23 cellular contexts compared by ENCODE assay signal in the genomic region with DNA sequence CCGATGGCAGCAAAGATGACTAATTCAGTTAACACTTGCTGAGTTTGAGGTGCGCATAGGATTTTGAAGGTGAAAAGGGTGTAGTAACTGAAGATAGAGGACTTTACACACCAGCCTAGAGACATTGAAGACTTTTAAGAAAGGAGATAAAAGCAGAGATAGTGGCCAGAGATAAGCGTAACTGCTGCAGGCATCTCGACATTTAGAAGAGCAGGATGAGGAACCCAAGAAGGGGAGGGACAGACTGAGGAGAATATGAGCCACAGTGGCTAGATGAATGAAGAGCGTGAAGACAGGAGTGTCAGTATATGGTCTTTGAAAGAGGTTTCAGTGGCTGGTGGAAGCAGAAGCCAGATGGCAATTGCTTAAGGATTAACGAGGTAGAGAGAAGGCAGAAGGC.
A peak's percentile ranks its signal among the peaks of the same experiment; 100 is the strongest.
DNase-seq lines count a peak whose midpoint lies in the region; ATAC-seq, FAIRE-seq and TF ChIP-seq lines count a peak whose summit lies in the region.
"Had no signal": no experiment of that assay in that cellular context is flagged by ENCODE, and none has a peak within 500 bp of the region (broad histone marks: within the 10 kb centered on the region; RNA-seq: fewer than 3 reads in every experiment).

No MANE protein-coding gene starts in this region.

- no peaks in the 10 kb centered on the region for H3K27me3 Mint-ChIP-seq in activated CD4-positive, alpha-beta T cell treated with anti-CD3 and anti-CD28 coated beads for 36 hours
- H3K27me3 Mint-ChIP-seq in CD4-positive, alpha-beta T cell = no peaks in the 10 kb centered on the region
- H3K27me3 Mint-ChIP-seq in T-cell = no peaks in the 10 kb centered on the region
- H3K27me3 Mint-ChIP-seq: CD4-positive, CD25-positive, alpha-beta regulatory T cell had no signal

- no peaks in the 10 kb centered on the region for H3K9me3 Mint-ChIP-seq in activated CD4-positive, alpha-beta T cell treated with anti-CD3 and anti-CD28 coated beads for 36 hours (ENCODE audit: low read depth)
- H3K9me3 Mint-ChIP-seq in CD4-positive, alpha-beta T cell = no peaks in the 10 kb centered on the region
- H3K9me3 Mint-ChIP-seq in T-cell = no peaks in the 10 kb centered on the region
- H3K9me3 Mint-ChIP-seq: CD8-positive, alpha-beta memory T cell had no signal

- no peak for FAIRE-seq in small intestine (lab: Jason Lieb, UNC)
- FAIRE-seq: A204.1, D721Med, GM18507, H1 had no signal

- WGBS in small intestine, 3 donors = 78 to 93% (median 84%) methylated on average over 6 of the region's 6 CpGs

- CTCF ChIA-PET in activated CD4-positive, alpha-beta T cell treated with anti-CD3 and anti-CD28 coated beads for 36 hours (lab: Charles Lee) = no interaction called here
- CTCF ChIA-PET in CD4-positive, alpha-beta T cell (lab: Charles Lee) = no interaction called here
- CTCF ChIA-PET in T-cell (lab: Charles Lee) = interaction anchor here in 1 of 2 donors (0.5 kb wide), 1 partner anchor 75 kb away, joined by 3 read pairs; no protein-coding TSS in a partner anchor

- no peaks in the 10 kb centered on the region for H3K36me3 Mint-ChIP-seq in activated CD4-positive, alpha-beta T cell treated with anti-CD3 and anti-CD28 coated beads for 36 hours (ENCODE audit: low read depth)
- no peaks in the 10 kb centered on the region for H3K36me3 Mint-ChIP-seq in CD4-positive, alpha-beta T cell (ENCODE audit: low read depth)
- no peaks in the 10 kb centered on the region for H3K36me3 Mint-ChIP-seq in T-cell
- H3K36me3 Mint-ChIP-seq: CD4-positive, CD25-positive, alpha-beta regulatory T cell; CD8-positive, alpha-beta memory T cell had no signal

- H3K27ac ChIP-seq in CD4-positive, alpha-beta T cell (ENCODE audit: low read depth, low read length) = no peak overlapping the region
- H3K27ac ChIP-seq in KOPT-K1 (ENCODE audit: low read depth, low read length, poor library complexity, severe bottlenecking) (peak overlapping the region; percentile 61), small intestine (ENCODE audit: low read depth in 1 of 2, low read length in 1 of 2) (no peak overlapping the region)
- H3K27ac ChIP-seq: 22Rv1, BLaER1, C4-2B, GM23248 had no signal

- intact Hi-C loops in activated CD4-positive, alpha-beta T cell treated with anti-CD3 and anti-CD28 coated beads for 36 hours (cut with DNase I, micrococcal nuclease) = no loop called here
- intact Hi-C loops in CD4-positive, alpha-beta T cell (cut with DNase I, micrococcal nuclease) = no loop called here

- DNase-seq in activated CD4-positive, alpha-beta T cell treated with anti-CD3 and anti-CD28 coated beads for 36 hours = no peak
- DNase-seq in activated CD4-positive, alpha-beta T cell treated with anti-CD3 and anti-CD28 coated beads for 48 hours = no peak
- no peak for DNase-seq in CD4-positive, alpha-beta T cell
- DNase-seq in T-cell = no peak
- DNase-seq in NCI-H2196 treated with DMSO at 0.1 percent for 48 hours (lab: John Stamatoyannopoulos, UW; ENCODE audit: unreplicated experiment) = no peak
- DNase-seq in small intestine = no peak
- DNase-seq: CD8-positive, alpha-beta memory T cell; DMS 273 treated with DMSO at 0.1 percent for 48 hours; DMS79; GF-D8; GM23248; H7; HCEC 1CT had no signal

- H3K27ac Mint-ChIP-seq in activated CD4-positive, alpha-beta T cell treated with anti-CD3 and anti-CD28 coated beads for 36 hours = no peak overlapping the region
- no peak overlapping the region for H3K27ac Mint-ChIP-seq in CD4-positive, alpha-beta T cell
- no peak overlapping the region for H3K27ac Mint-ChIP-seq in T-cell
- H3K27ac Mint-ChIP-seq: B cell; CD4-positive, CD25-positive, alpha-beta regulatory T cell; CD8-positive, alpha-beta memory T cell had no signal

- H3K4me3 ChIP-seq in small intestine (ENCODE audit: low read depth in 1 of 2, low read length in 2 of 2) = no peak overlapping the region
- H3K4me3 ChIP-seq: BLaER1, GM23248 had no signal

- ATAC-seq in activated CD4-positive, alpha-beta T cell treated with anti-CD3 and anti-CD28 coated beads for 36 hours = peak; percentile 52
- ATAC-seq in CD4-positive, alpha-beta T cell (ENCODE audit: poor library complexity) = peak; percentile 46
- ATAC-seq in T-cell (replicated peaks in 1 of 4) = peak; percentile 48 to 58 (median 51)

- no peaks in the 10 kb centered on the region for H3K27me3 ChIP-seq in CD4-positive, alpha-beta T cell (ENCODE audit: control insufficient read depth, insufficient read depth, low read length)
- no peaks in the 10 kb centered on the region for H3K27me3 ChIP-seq in small intestine (ENCODE audit: control insufficient read depth in 2 of 2, insufficient read depth in 2 of 2, low read length in 2 of 2)
- H3K27me3 ChIP-seq: BLaER1 had no signal

- H3K4me1 ChIP-seq in small intestine (ENCODE audit: control insufficient read depth in 2 of 2, insufficient read depth in 1 of 2, low read depth in 1 of 2, low read length in 1 of 2) = no peaks in the 10 kb centered on the region
- H3K4me1 ChIP-seq: BLaER1 had no signal

- peaks cover 17% of the 10 kb centered on the region for H3K4me1 Mint-ChIP-seq in activated CD4-positive, alpha-beta T cell treated with anti-CD3 and anti-CD28 coated beads for 36 hours
- no peaks in the 10 kb centered on the region for H3K4me1 Mint-ChIP-seq in CD4-positive, alpha-beta T cell (ENCODE audit: low read depth)
- no peaks in the 10 kb centered on the region for H3K4me1 Mint-ChIP-seq in T-cell
- H3K4me1 Mint-ChIP-seq: CD4-positive, CD25-positive, alpha-beta regulatory T cell had no signal

- POLR2A ChIA-PET in activated CD4-positive, alpha-beta T cell treated with anti-CD3 and anti-CD28 coated beads for 36 hours (lab: Charles Lee) = no interaction called here
- POLR2A ChIA-PET in CD4-positive, alpha-beta T cell (lab: Charles Lee) = no interaction called here
- POLR2A ChIA-PET in T-cell (lab: Charles Lee) = no interaction called here

- H3K9me3 ChIP-seq in CD4-positive, alpha-beta T cell (ENCODE audit: control insufficient read depth, low read length) = no peaks in the 10 kb centered on the region
- H3K9me3 ChIP-seq in KOPT-K1 (ENCODE audit: insufficient read depth, low read length, poor library complexity, severe bottlenecking) = no peaks in the 10 kb centered on the region
- no peaks in the 10 kb centered on the region for H3K9me3 ChIP-seq in small intestine (ENCODE audit: control insufficient read depth, low read depth)
- H3K9me3 ChIP-seq: BLaER1 had no signal

- TF ChIP-seq CTCF in CD4-positive, alpha-beta T cell (IDR thresholded peaks at IDR 0.05) = no peak

- no peak overlapping the region for H3K4me3 Mint-ChIP-seq in activated CD4-positive, alpha-beta T cell treated with anti-CD3 and anti-CD28 coated beads for 36 hours
- H3K4me3 Mint-ChIP-seq in CD4-positive, alpha-beta T cell = no peak overlapping the region
- no peak overlapping the region for H3K4me3 Mint-ChIP-seq in T-cell
- H3K4me3 Mint-ChIP-seq: B cell; CD4-positive, CD25-positive, alpha-beta regulatory T cell; CD8-positive, alpha-beta memory T cell had no signal

- H3K36me3 ChIP-seq in KOPT-K1 (ENCODE audit: insufficient read depth, low read length) (no peaks in the 10 kb centered on the region), small intestine (ENCODE audit: control insufficient read depth in 2 of 2, insufficient read depth in 2 of 2, low read length in 2 of 2) (no peaks in the 10 kb centered on the region)
- H3K36me3 ChIP-seq: BLaER1 had no signal
